8 cellular contexts compared by ENCODE assay signal in genomic region chr16:69726313-69727060, GRCh38. TPM values are rescaled to one million over a fixed set of nuclear protein-coding genes. Genes with fewer than 3 reads are reported as not detected.
DNase-seq lines count a peak whose midpoint lies in the region; ATAC-seq and TF ChIP-seq lines count a peak whose summit lies in the region.

Gene NQO1 (minus strand): TSS chr16:69726560. CDS start chr16:69726439, 121 bp downstream.

- H3K36me3 ChIP-seq in neuron (ENCODE audit: insufficient read depth, low read length) (no peaks in the 10 kb centered on the region), subcutaneous abdominal adipose tissue (ENCODE audit: control insufficient read depth in 5 of 5, insufficient read depth in 5 of 5, low read length in 5 of 5) (peaks cover 0 to under 1% (median 0%) of the 10 kb centered on the region in 5 donors)

- H3K9ac ChIP-seq in subcutaneous abdominal adipose tissue (ENCODE audit: low read length in 5 of 5), result peak within 1 kb of the TSS; percentile 52 to 79 (median 69)

- no peaks in the 10 kb centered on the region for H3K4me1 ChIP-seq in foreskin keratinocyte
- H3K4me1 ChIP-seq in neuron (ENCODE audit: insufficient read depth, low read length), result peaks cover 10% of the 10 kb centered on the region
- peaks cover 5 to 39% (median 36%) of the 10 kb centered on the region in 5 donors for H3K4me1 ChIP-seq in subcutaneous abdominal adipose tissue (ENCODE audit: control insufficient read depth in 5 of 5, insufficient read depth in 5 of 5, low read length in 5 of 5)

- H3K9me3 ChIP-seq in neuron (ENCODE audit: low read length), result no peaks in the 10 kb centered on the region
- H3K9me3 ChIP-seq in subcutaneous abdominal adipose tissue (ENCODE audit: control insufficient read depth in 5 of 5, low read length in 5 of 5), result no peaks in the 10 kb centered on the region

- H3K27ac ChIP-seq in foreskin keratinocyte, result peak within 1 kb of the TSS; percentile 69
- H3K27ac ChIP-seq in subcutaneous abdominal adipose tissue (ENCODE audit: low read depth, low read length), result peak within 1 kb of the TSS; percentile 96

- H2AFZ ChIP-seq in neuron (ENCODE audit: low read depth, low read length), result peak within 1 kb of the TSS; percentile 80

- DNase-seq in Daoy (ENCODE audit: low read depth) (peak; percentile 98), LHCN-M2 (ENCODE audit: low read depth) (peak; percentile 99), SHP77 treated with DMSO at 0.1 percent for 48 hours (lab: John Stamatoyannopoulos, UW) (peak; percentile 97), foreskin keratinocyte (peak; percentile 87 to 92)
- peak; percentile 78 for DNase-seq in activated gamma-delta T cell treated with anti-CD3 and anti-CD28 coated beads, Interleukin-2, amount 50 U/mL, for 16 hours (ENCODE audit: low read depth)

- no peak for TF ChIP-seq CTCF in foreskin keratinocyte (conservative IDR thresholded peaks at IDR 0.05)

- ATAC-seq in GM21825 (IDR thresholded peaks at IDR 0.05; ENCODE audit: unreplicated experiment) (peak; percentile 99), foreskin keratinocyte (peak; percentile 91)

- H3K27me3 ChIP-seq in foreskin keratinocyte (no peaks in the 10 kb centered on the region), neuron (ENCODE audit: insufficient read depth, low read length) (no peaks in the 10 kb centered on the region), subcutaneous abdominal adipose tissue (ENCODE audit: control insufficient read depth in 5 of 5, insufficient read depth in 4 of 5, low read length in 5 of 5) (no peaks in the 10 kb centered on the region)

- H3K4me3 ChIP-seq in neuron (ENCODE audit: low read length) (peak within 1 kb of the TSS; percentile 62), subcutaneous abdominal adipose tissue (ENCODE audit: low read depth in 1 of 5, low read length in 5 of 5) (peak within 1 kb of the TSS; percentile 64 to 82 (median 75))

RNA-seq across cellular contexts. Expression of gene NQO1, which starts in this region (rescaled TPM):
- total RNA-seq in Daoy (2014; rRNA removed; shearing (Covaris generic)), result 67.3 and 85.4 TPM in 2 replicates
- 415 and 494 TPM in 2 replicates for total RNA-seq in LHCN-M2 (2014; rRNA removed)
- polyA plus RNA-seq in LHCN-M2 (2012), result 2,044 TPM
- total RNA-seq in foreskin keratinocyte, result 137 and 164 TPM in 2 replicates
- polyA plus RNA-seq in foreskin keratinocyte, result 154 and 183 TPM in 2 replicates

Comparison
In these comparisons a context has a peak if more than half of its experiments do, and no peak if none do; other contexts are left out.
1. Peak in every context shown above with its lines: DNase-seq, ATAC-seq, H3K4me3 ChIP-seq and H3K27ac ChIP-seq.